ENCODE assay signal across 8 cellular contexts in the genomic region with DNA sequence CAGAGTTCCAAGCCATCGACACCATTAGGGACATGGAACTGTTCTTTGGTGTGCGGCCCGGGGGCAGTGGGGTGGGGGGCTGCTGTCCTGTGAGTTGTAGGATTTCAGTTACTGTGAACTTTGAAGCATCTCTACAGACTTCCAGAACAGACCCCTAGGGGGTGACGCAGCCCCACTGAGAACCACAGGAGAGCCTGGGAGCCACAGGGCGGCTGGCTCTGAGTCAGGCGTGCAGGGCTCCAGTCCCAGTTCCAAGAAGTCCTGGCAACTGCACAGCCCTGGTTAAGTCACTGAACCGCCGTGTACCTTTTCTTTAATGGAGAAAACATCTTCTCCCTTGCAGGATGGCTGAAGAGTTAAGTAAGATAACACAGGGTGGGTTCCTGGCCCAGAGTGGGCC. TPM values are rescaled to one million over a fixed set of nuclear protein-coding genes. Genes with fewer than 3 reads are reported as not detected.
A peak's percentile ranks its signal among the peaks of the same experiment; 100 is the strongest.
DNase-seq lines count a peak whose midpoint lies in the region; ATAC-seq and TF ChIP-seq lines count a peak whose summit lies in the region.

No MANE protein-coding gene starts in this region.

- DNase-seq in ELF-1 (ENCODE audit: low read depth, low spot score) (peak; percentile 90), NCI-H446 treated with DMSO at 0.1 percent for 48 hours (lab: John Stamatoyannopoulos, UW) (peak; percentile 8), colonic mucosa (peak; percentile 56), lower lobe of right lung (peak; percentile 55), GM10266 (ENCODE audit: extremely low spot score) (no peak), GM19238 (ENCODE audit: insufficient read length, low spot score) (no peak)

- TF ChIP-seq CTCF in colonic mucosa (IDR thresholded peaks at IDR 0.05) (peak; percentile 34), lower lobe of right lung (IDR thresholded peaks at IDR 0.05) (peak; percentile 45), GM10266 (IDR thresholded peaks at IDR 0.05; ENCODE audit: control insufficient read depth, insufficient read depth, low read depth, missing control alignments) (no peak)

- H3K27ac ChIP-seq in colonic mucosa (no peak overlapping the region), lower lobe of right lung (no peak overlapping the region)

- ATAC-seq in lower lobe of right lung (peak; percentile 68 to 78), GM21423 (IDR thresholded peaks at IDR 0.05; ENCODE audit: unreplicated experiment) (no peak), HG03025 (IDR thresholded peaks at IDR 0.05; ENCODE audit: low FRiP score, unreplicated experiment) (no peak)

- H3K27me3 ChIP-seq in colonic mucosa: no peaks in the 10 kb centered on the region
- no peaks in the 10 kb centered on the region for H3K27me3 ChIP-seq in lower lobe of right lung (ENCODE audit: low read depth)

- intact Hi-C loops in colonic mucosa (cut with DNase I): no loop called here
- intact Hi-C loops in lower lobe of right lung (cut with DNase I): loop anchor here (10.0 kb wide), 1 partner anchor 233 kb away; no protein-coding TSS in a partner anchor

- no peaks in the 10 kb centered on the region for H3K36me3 ChIP-seq in colonic mucosa
- no peaks in the 10 kb centered on the region for H3K36me3 ChIP-seq in lower lobe of right lung

- H3K4me3 ChIP-seq in colonic mucosa (no peak overlapping the region), lower lobe of right lung (no peak overlapping the region)

- H3K4me1 ChIP-seq in colonic mucosa (no peaks in the 10 kb centered on the region), lower lobe of right lung (no peaks in the 10 kb centered on the region)

- H3K9me3 ChIP-seq in colonic mucosa (no peaks in the 10 kb centered on the region), lower lobe of right lung (no peaks in the 10 kb centered on the region)

- H3K9ac ChIP-seq in colonic mucosa (ENCODE audit: low read depth in 2 of 2, low read length in 2 of 2): no peak overlapping the region

RNA-seq across cellular contexts. Expression of a gene that starts 23.5 kb away (rescaled TPM):
- total RNA-seq in colonic mucosa (not detected), lower lobe of right lung (not detected)

Comparison
In these comparisons a context has a peak if more than half of its experiments do, and no peak if none do; other contexts are left out.
1. DNase-seq: peak in ELF-1 (single experiment), NCI-H446 treated with DMSO at 0.1 percent for 48 hours (single experiment), colonic mucosa (single experiment) and lower lobe of right lung (single experiment); none in GM10266 (single experiment) and GM19238 (single experiment).
2. ATAC-seq: peak in lower lobe of right lung (2 of 2); none in GM21423 (single experiment) and HG03025 (single experiment).